ENCODE assay signal across 8 cellular contexts in genomic region chr1:149395802-149396201, GRCh38.
DNase-seq lines count a peak whose midpoint lies in the region; ATAC-seq and TF ChIP-seq lines count a peak whose summit lies in the region.
"Not testable (repeated sequence)": the region's sequence is repeated elsewhere in the genome, so short reads cannot be mapped to it uniquely, and the experiment has no call there.

No MANE protein-coding gene starts in this region.

- not testable (repeated sequence) for TF ChIP-seq CTCF in CD14-positive monocyte (IDR thresholded peaks at IDR 0.05)

- not testable (repeated sequence) for H3K27ac Mint-ChIP-seq in CD14-positive monocyte; activated CD4-positive, alpha-beta T cell treated with anti-CD3 and anti-CD28 coated beads, Interleukin-2, amount 10 ng/mL, durations not matched to agents 24 days and 14 days; activated T-cell treated with anti-CD3 and anti-CD28 coated beads, Interleukin-2, amount 50 U/mL, for 72 hours
- H3K27ac Mint-ChIP-seq in activated naive CD8-positive, alpha-beta T cell treated with anti-CD3 and anti-CD28 coated beads for 36 hours, result peak overlapping the region; percentile 42

- H3K36me3 Mint-ChIP-seq in CD14-positive monocyte; activated CD4-positive, alpha-beta T cell treated with anti-CD3 and anti-CD28 coated beads, Interleukin-2, amount 10 ng/mL, durations not matched to agents 24 days and 14 days (ENCODE audit: low read depth); activated T-cell treated with anti-CD3 and anti-CD28 coated beads, Interleukin-2, amount 50 U/mL, for 72 hours (ENCODE audit: insufficient read depth in 2 of 2); activated naive CD8-positive, alpha-beta T cell treated with anti-CD3 and anti-CD28 coated beads for 36 hours: not testable (repeated sequence)

- not testable (repeated sequence) for ATAC-seq in activated T-cell treated with anti-CD3 and anti-CD28 coated beads, Interleukin-2, amount 50 U/mL, for 72 hours (replicated peaks in 1 of 2)

- peak; percentile 20 for DNase-seq in CD14-positive monocyte (ENCODE audit: low spot score)
- DNase-seq in activated CD4-positive, alpha-beta T cell treated with anti-CD3 and anti-CD28 coated beads, Interleukin-2, amount 10 ng/mL, durations not matched to agents 24 days and 14 days, result peak; percentile 55
- peak; percentile 8 to 36 for DNase-seq in activated CD8-positive, alpha-beta memory T cell treated with anti-CD3 and anti-CD28 coated beads for 4 hours (ENCODE audit: low read depth in 2 of 2)
- peak; percentile 15 to 39 for DNase-seq in activated T-cell treated with anti-CD3 and anti-CD28 coated beads, Interleukin-2, amount 50 U/mL, for 72 hours
- DNase-seq in activated naive CD8-positive, alpha-beta T cell treated with anti-CD3 and anti-CD28 coated beads for 36 hours, result peak; percentile 25
- DNase-seq in stimulated activated CD4-positive, alpha-beta T cell treated with anti-CD3 and anti-CD28 coated beads, Interleukin-15, amount 100 ng/mL, for 48 hours (ENCODE audit: low read depth in 2 of 2), result peak; percentile 26 to 36
- DNase-seq in stimulated activated CD4-positive, alpha-beta T cell treated with anti-CD3 and anti-CD28 coated beads, Interleukin-4, amount 100 ng/mL, for 24 hours, result peak; percentile 46
- peak; percentile 8 to 10 for DNase-seq in stimulated activated CD8-positive, alpha-beta memory T cell treated with anti-CD3 and anti-CD28 coated beads, Interleukin-4, amount 100 ng/mL, for 4 hours (ENCODE audit: low read depth in 2 of 2, low spot score in 1 of 2)

- H3K4me1 Mint-ChIP-seq in CD14-positive monocyte, result peaks cover 15% of the 10 kb centered on the region
- H3K4me1 Mint-ChIP-seq in activated CD4-positive, alpha-beta T cell treated with anti-CD3 and anti-CD28 coated beads, Interleukin-2, amount 10 ng/mL, durations not matched to agents 24 days and 14 days; activated naive CD8-positive, alpha-beta T cell treated with anti-CD3 and anti-CD28 coated beads for 36 hours: not testable (repeated sequence)
- peaks cover 18% of the 10 kb centered on the region for H3K4me1 Mint-ChIP-seq in activated T-cell treated with anti-CD3 and anti-CD28 coated beads, Interleukin-2, amount 50 U/mL, for 72 hours (ENCODE audit: low read depth)

- intact Hi-C loops in CD14-positive monocyte (cut with micrococcal nuclease); activated CD4-positive, alpha-beta T cell treated with anti-CD3 and anti-CD28 coated beads, Interleukin-2, amount 10 ng/mL, durations not matched to agents 24 days and 14 days (cut with micrococcal nuclease): not testable (repeated sequence)

- not testable (repeated sequence) for H3K27me3 Mint-ChIP-seq in CD14-positive monocyte (ENCODE audit: low read depth in 3 of 3); activated CD4-positive, alpha-beta T cell treated with anti-CD3 and anti-CD28 coated beads, Interleukin-2, amount 10 ng/mL, durations not matched to agents 24 days and 14 days; activated T-cell treated with anti-CD3 and anti-CD28 coated beads, Interleukin-2, amount 50 U/mL, for 72 hours (ENCODE audit: low read depth); activated naive CD8-positive, alpha-beta T cell treated with anti-CD3 and anti-CD28 coated beads for 36 hours

- not testable (repeated sequence) for H3K4me3 Mint-ChIP-seq in CD14-positive monocyte; activated CD4-positive, alpha-beta T cell treated with anti-CD3 and anti-CD28 coated beads, Interleukin-2, amount 10 ng/mL, durations not matched to agents 24 days and 14 days; activated T-cell treated with anti-CD3 and anti-CD28 coated beads, Interleukin-2, amount 50 U/mL, for 72 hours; activated naive CD8-positive, alpha-beta T cell treated with anti-CD3 and anti-CD28 coated beads for 36 hours

- not testable (repeated sequence) for H3K9me3 Mint-ChIP-seq in CD14-positive monocyte; activated CD4-positive, alpha-beta T cell treated with anti-CD3 and anti-CD28 coated beads, Interleukin-2, amount 10 ng/mL, durations not matched to agents 24 days and 14 days; activated T-cell treated with anti-CD3 and anti-CD28 coated beads, Interleukin-2, amount 50 U/mL, for 72 hours; activated naive CD8-positive, alpha-beta T cell treated with anti-CD3 and anti-CD28 coated beads for 36 hours
